ENCODE assay signal across 8 cellular contexts in genomic region chr2:40554665-40555294, GRCh38.
A peak's percentile ranks its signal among the peaks of the same experiment; 100 is the strongest.
DNase-seq lines count a peak whose midpoint lies in the region; ATAC-seq and TF ChIP-seq lines count a peak whose summit lies in the region.

No MANE protein-coding gene starts in this region.

- intact Hi-C loops in posterior vena cava (cut with DNase I): loop anchor here in 1 of 2 donors (10.0 kb wide), 1 partner anchor 640 kb away; no protein-coding TSS in a partner anchor

- H3K4me3 Mint-ChIP-seq in activated naive CD8-positive, alpha-beta T cell treated with anti-CD3 and anti-CD28 coated beads, Interleukin-2, amount 50 U/mL, for 24 hours: no peak overlapping the region

- DNase-seq in GM10248 (ENCODE audit: extremely low spot score): peak; percentile 15
- DNase-seq in NOMO-1 treated with DMSO at 0.1 percent for 48 hours (lab: John Stamatoyannopoulos, UW; ENCODE audit: unreplicated experiment): peak; percentile 68
- peak; percentile 62 for DNase-seq in activated naive CD8-positive, alpha-beta T cell treated with anti-CD3 and anti-CD28 coated beads, Interleukin-2, amount 50 U/mL, for 24 hours
- peak; percentile 1 to 25 for DNase-seq in hippocampal formation (lab: John Stamatoyannopoulos, UW)
- peak; percentile 31 for DNase-seq in stimulated activated CD4-positive, alpha-beta T cell treated with anti-CD3 and anti-CD28 coated beads, Interleukin-12 subunit alpha, Interleukin-12 subunit beta, amount 100 ng/mL, for 4 hours
- no peak for DNase-seq in posterior vena cava (ENCODE audit: low spot score)

- TF ChIP-seq CTCF in GM10248 (IDR thresholded peaks at IDR 0.05; ENCODE audit: control extremely low read depth, extremely low read depth, low read depth, missing control alignments): peak; percentile 81

- TF ChIP-seq EP300 in Ishikawa (IDR thresholded peaks at IDR 0.05; ENCODE audit: borderline replicate concordance): no peak

- ATAC-seq in GM21737 (IDR thresholded peaks at IDR 0.05; ENCODE audit: unreplicated experiment): peak; percentile 71
- ATAC-seq in activated naive CD8-positive, alpha-beta T cell treated with anti-CD3 and anti-CD28 coated beads, Interleukin-2, amount 50 U/mL, for 24 hours: peak; percentile 63

- TF ChIP-seq RAD21 in Ishikawa (IDR thresholded peaks at IDR 0.05; ENCODE audit: low read depth): peak; percentile 71

- H3K9me3 Mint-ChIP-seq in activated naive CD8-positive, alpha-beta T cell treated with anti-CD3 and anti-CD28 coated beads, Interleukin-2, amount 50 U/mL, for 24 hours: no peaks in the 10 kb centered on the region

- no peaks in the 10 kb centered on the region for H3K36me3 Mint-ChIP-seq in activated naive CD8-positive, alpha-beta T cell treated with anti-CD3 and anti-CD28 coated beads, Interleukin-2, amount 50 U/mL, for 24 hours (ENCODE audit: low read depth)

- peaks cover 1% of the 10 kb centered on the region for H3K27me3 Mint-ChIP-seq in activated naive CD8-positive, alpha-beta T cell treated with anti-CD3 and anti-CD28 coated beads, Interleukin-2, amount 50 U/mL, for 24 hours

- no peaks in the 10 kb centered on the region for H3K4me1 Mint-ChIP-seq in activated naive CD8-positive, alpha-beta T cell treated with anti-CD3 and anti-CD28 coated beads, Interleukin-2, amount 50 U/mL, for 24 hours

- CTCF ChIA-PET in GM10248 (lab: Yijun Ruan, JAX): interaction anchor here (0.6 to 7.9 kb wide), 29 partner anchors 9 to 647 kb away, joined by 3 to 95 read pairs (median 4); no protein-coding TSS in a partner anchor

- H3K27ac Mint-ChIP-seq in activated naive CD8-positive, alpha-beta T cell treated with anti-CD3 and anti-CD28 coated beads, Interleukin-2, amount 50 U/mL, for 24 hours: no peak overlapping the region

- POLR2A ChIA-PET in GM10248 (lab: Yijun Ruan, JAX): no interaction called here

TF ChIP-seq in Ishikawa, 13 proteins besides CTCF, POLR2A, EP300 and RAD21:
- no peak for TF ChIP-seq USF1 (IDR thresholded peaks at IDR 0.05)
- no peak for TF ChIP-seq EGR1 (IDR thresholded peaks at IDR 0.05)
- no peak for TF ChIP-seq TCF12 (IDR thresholded peaks at IDR 0.05; ENCODE audit: low read depth)
- TF ChIP-seq ZBTB7A (IDR thresholded peaks at IDR 0.05; ENCODE audit: low read depth): no peak
- no peak for TF ChIP-seq TEAD4 (IDR thresholded peaks at IDR 0.05)
- no peak for TF ChIP-seq CEBPB (IDR thresholded peaks at IDR 0.05)
- TF ChIP-seq FOXM1 (IDR thresholded peaks at IDR 0.05; ENCODE audit: borderline replicate concordance, low read depth): no peak
- TF ChIP-seq NFIC (IDR thresholded peaks at IDR 0.05): no peak
- no peak for TF ChIP-seq YY1 (IDR thresholded peaks at IDR 0.05; ENCODE audit: low read depth)
- TF ChIP-seq MAX (IDR thresholded peaks at IDR 0.05): no peak
- no peak for TF ChIP-seq REST (IDR thresholded peaks at IDR 0.05; ENCODE audit: low read depth)
- no peak for TF ChIP-seq TAF1 (IDR thresholded peaks at IDR 0.05; ENCODE audit: low read depth)
- no peak for TF ChIP-seq CREB1 (IDR thresholded peaks at IDR 0.05; ENCODE audit: low read depth)
TF ChIP-seq in Ishikawa: peak in this region for 0.
